ENCODE assay signal across 10 cellular contexts in the genomic region with DNA sequence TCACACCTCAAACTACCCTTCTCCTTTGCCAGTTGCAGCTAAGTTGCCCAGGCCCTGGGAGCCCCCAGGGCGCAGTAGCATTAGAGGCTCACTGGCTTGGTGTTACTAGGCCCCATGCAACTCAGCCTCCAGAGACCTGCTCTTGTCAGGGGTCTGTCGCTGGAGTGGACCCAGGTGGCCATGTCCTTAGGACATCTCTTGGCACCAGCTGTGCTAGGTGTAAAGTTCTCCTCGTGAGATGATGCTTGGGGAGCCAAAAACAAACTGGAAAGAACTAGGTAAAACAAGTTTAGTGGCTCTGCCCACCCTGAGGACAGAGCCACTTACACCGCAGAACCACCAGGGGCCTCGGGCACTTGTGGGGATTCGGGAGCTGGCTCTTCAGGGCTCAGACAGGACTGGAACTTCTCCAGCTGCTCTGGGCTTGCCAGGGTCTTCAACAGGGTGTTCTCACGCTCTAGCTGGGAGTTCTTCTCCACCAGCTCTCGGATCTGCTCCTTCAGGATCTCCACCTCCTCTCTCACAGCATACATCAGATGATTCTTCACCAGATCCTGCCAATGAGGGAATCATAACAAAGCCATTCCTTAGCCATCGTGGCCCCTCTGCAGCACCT.
DNase-seq lines count a peak whose midpoint lies in the region; ATAC-seq and TF ChIP-seq lines count a peak whose summit lies in the region.
"Had no signal": no experiment of that assay in that cellular context is flagged by ENCODE, and none has a peak within 500 bp of the region (broad histone marks: within the 10 kb centered on the region; RNA-seq: fewer than 3 reads in every experiment).

No MANE protein-coding gene starts in this region.

- DNase-seq in HFFc6 (no peak), right atrium auricular region (ENCODE audit: low spot score) (no peak), COLO668 (lab: John Stamatoyannopoulos, UW; ENCODE audit: unreplicated experiment) (no peak), EL (no peak), GDM1 (lab: John Stamatoyannopoulos, UW) (no peak)
- no peak for DNase-seq in activated naive CD4-positive, alpha-beta T cell treated with anti-CD3 and anti-CD28 coated beads, Interleukin-2, amount 10 ng/mL, durations not matched to agents 7 days and 5 days
- no peak for DNase-seq in stimulated activated effector memory CD8-positive, alpha-beta T cell treated with anti-CD3 and anti-CD28 coated beads, Interleukin-12 subunit alpha, Interleukin-12 subunit beta, amount 100 ng/mL, for 72 hours (ENCODE audit: low spot score in 2 of 2)
- DNase-seq in activated CD4-positive, CD25-positive, alpha-beta regulatory T cell (lab: John Stamatoyannopoulos, UW) = no peak
- DNase-seq: cortex of kidney, NCI-H524 had no signal

- no peaks in the 10 kb centered on the region for H3K9me3 ChIP-seq in right atrium auricular region

- peaks cover 0 to 31% of the 10 kb centered on the region in 2 donors for H3K4me1 ChIP-seq in right atrium auricular region

- no peaks in the 10 kb centered on the region for H3K9me3 Mint-ChIP-seq in HFFc6
- H3K9me3 Mint-ChIP-seq in activated naive CD4-positive, alpha-beta T cell treated with anti-CD3 and anti-CD28 coated beads, Interleukin-2, amount 10 ng/mL, durations not matched to agents 7 days and 5 days = no peaks in the 10 kb centered on the region
- H3K9me3 Mint-ChIP-seq in stimulated activated effector memory CD8-positive, alpha-beta T cell treated with anti-CD3 and anti-CD28 coated beads, Interleukin-12 subunit alpha, Interleukin-12 subunit beta, amount 100 ng/mL, for 72 hours = no peaks in the 10 kb centered on the region

- no peaks in the 10 kb centered on the region for H3K36me3 Mint-ChIP-seq in HFFc6 (ENCODE audit: low read depth)
- peaks cover 33% of the 10 kb centered on the region for H3K36me3 Mint-ChIP-seq in activated naive CD4-positive, alpha-beta T cell treated with anti-CD3 and anti-CD28 coated beads, Interleukin-2, amount 10 ng/mL, durations not matched to agents 7 days and 5 days
- peaks cover 59% of the 10 kb centered on the region for H3K36me3 Mint-ChIP-seq in stimulated activated effector memory CD8-positive, alpha-beta T cell treated with anti-CD3 and anti-CD28 coated beads, Interleukin-12 subunit alpha, Interleukin-12 subunit beta, amount 100 ng/mL, for 72 hours

- H3K27ac Mint-ChIP-seq in HFFc6 = peak overlapping the region; percentile 26; the same call in 1 of the 2 replicates
- no peak overlapping the region for H3K27ac Mint-ChIP-seq in activated naive CD4-positive, alpha-beta T cell treated with anti-CD3 and anti-CD28 coated beads, Interleukin-2, amount 10 ng/mL, durations not matched to agents 7 days and 5 days
- peak overlapping the region; percentile 92 for H3K27ac Mint-ChIP-seq in stimulated activated effector memory CD8-positive, alpha-beta T cell treated with anti-CD3 and anti-CD28 coated beads, Interleukin-12 subunit alpha, Interleukin-12 subunit beta, amount 100 ng/mL, for 72 hours

- CTCF ChIA-PET in activated naive CD4-positive, alpha-beta T cell treated with anti-CD3 and anti-CD28 coated beads, Interleukin-2, amount 10 ng/mL, durations not matched to agents 7 days and 5 days (lab: Charles Lee) = interaction anchor here (0.9 to 12.6 kb wide), 3 partner anchors 17 to 63 kb away, joined by 3 to 278 read pairs (median 37); a partner anchor contains a TSS

- no peak overlapping the region for H3K4me3 Mint-ChIP-seq in HFFc6
- peak overlapping the region; percentile 92 for H3K4me3 Mint-ChIP-seq in activated naive CD4-positive, alpha-beta T cell treated with anti-CD3 and anti-CD28 coated beads, Interleukin-2, amount 10 ng/mL, durations not matched to agents 7 days and 5 days
- peak overlapping the region; percentile 85 for H3K4me3 Mint-ChIP-seq in stimulated activated effector memory CD8-positive, alpha-beta T cell treated with anti-CD3 and anti-CD28 coated beads, Interleukin-12 subunit alpha, Interleukin-12 subunit beta, amount 100 ng/mL, for 72 hours

- TF ChIP-seq CTCF in HFFc6 (IDR thresholded peaks at IDR 0.05) (peak; percentile 27), right atrium auricular region (IDR thresholded peaks at IDR 0.05) (no peak)

- no peaks in the 10 kb centered on the region for H3K27me3 ChIP-seq in right atrium auricular region

- ATAC-seq in stimulated activated effector memory CD8-positive, alpha-beta T cell treated with anti-CD3 and anti-CD28 coated beads, Interleukin-12 subunit alpha, Interleukin-12 subunit beta, amount 100 ng/mL, for 72 hours = no peak

- peak overlapping the region; percentile 91 to 93 for H3K27ac ChIP-seq in right atrium auricular region

- peaks cover 46% of the 10 kb centered on the region for H3K4me1 Mint-ChIP-seq in HFFc6 (ENCODE audit: low read depth)
- peaks cover 77% of the 10 kb centered on the region for H3K4me1 Mint-ChIP-seq in activated naive CD4-positive, alpha-beta T cell treated with anti-CD3 and anti-CD28 coated beads, Interleukin-2, amount 10 ng/mL, durations not matched to agents 7 days and 5 days
- H3K4me1 Mint-ChIP-seq in stimulated activated effector memory CD8-positive, alpha-beta T cell treated with anti-CD3 and anti-CD28 coated beads, Interleukin-12 subunit alpha, Interleukin-12 subunit beta, amount 100 ng/mL, for 72 hours = peaks cover 69% of the 10 kb centered on the region

- peak overlapping the region; percentile 67 to 69 for H3K4me3 ChIP-seq in right atrium auricular region

- H3K36me3 ChIP-seq in right atrium auricular region = peaks cover 34% of the 10 kb centered on the region

- H3K27me3 Mint-ChIP-seq in HFFc6 (ENCODE audit: insufficient read depth) = no peaks in the 10 kb centered on the region; the same call in 1 of the 2 replicates
- H3K27me3 Mint-ChIP-seq in activated naive CD4-positive, alpha-beta T cell treated with anti-CD3 and anti-CD28 coated beads, Interleukin-2, amount 10 ng/mL, durations not matched to agents 7 days and 5 days = peaks cover 4% of the 10 kb centered on the region
